In genomic region chr5:91164424-91164823, GRCh38 we compare ENCODE assay signal across 25 cellular contexts.
DNase-seq lines count a peak whose midpoint lies in the region; ATAC-seq and TF ChIP-seq lines count a peak whose summit lies in the region.
"Had no signal": no experiment of that assay in that cellular context is flagged by ENCODE, and none has a peak within 500 bp of the region (broad histone marks: within the 10 kb centered on the region; RNA-seq: fewer than 3 reads in every experiment).

No MANE protein-coding gene starts in this region.

- H4K20me1 ChIP-seq in GM23248 (ENCODE audit: insufficient read depth) (no peaks in the 10 kb centered on the region), smooth muscle cell (ENCODE audit: low read depth) (no peaks in the 10 kb centered on the region)

- H3K4me1 Mint-ChIP-seq in stimulated activated naive B cell treated with anti-CD40 and anti-IgM and Interleukin-4, amounts not matched to agents 10 μg/mL and 1 μg/mL and 100 μg/mL, for 72 hours, result peaks cover 13 to 17% of the 10 kb centered on the region in 2 donors

- WGBS in GM23248 (ENCODE audit: low coverage in 1 of 2, low lambda C conversion rate in 2 of 2, missing lambda C conversion rate in 2 of 2), 2 experiments, result 30 to 37% methylated on average over 3 of the region's 3 CpGs
- WGBS in gastroesophageal sphincter (ENCODE audit: low coverage in 1 of 2), 2 donors, result 15 to 27% methylated on average over 3 of the region's 3 CpGs
- 77% methylated on average over 3 of the region's 3 CpGs for WGBS in smooth muscle cell (ENCODE audit: low lambda C conversion rate)

- in situ Hi-C loops in GM23248 (cut with MboI), result no loop called here

- H3K79me2 ChIP-seq in GM23248 (ENCODE audit: insufficient read depth) (no peaks in the 10 kb centered on the region), smooth muscle cell (ENCODE audit: low read depth) (no peaks in the 10 kb centered on the region)

- ATAC-seq in gastroesophageal sphincter (no peak), HG03571 (IDR thresholded peaks at IDR 0.05; ENCODE audit: unreplicated experiment) (no peak)
- ATAC-seq in stimulated activated naive B cell treated with anti-CD40 and anti-IgM and Interleukin-4, amounts not matched to agents 10 μg/mL and 1 μg/mL and 100 μg/mL, for 72 hours (replicated peaks), result no peak

- H3K9me3 ChIP-seq in GM23248 (ENCODE audit: low read depth), result no peaks in the 10 kb centered on the region
- no peaks in the 10 kb centered on the region for H3K9me3 ChIP-seq in gastroesophageal sphincter
- no peaks in the 10 kb centered on the region for H3K9me3 ChIP-seq in smooth muscle cell (replicated peaks; ENCODE audit: low read depth)

- H2AFZ ChIP-seq in GM23248 (0 out of 2 replicates have a peak overlapping the region, but pooled peaks have one; percentile 42), smooth muscle cell (ENCODE audit: low read depth) (no peak overlapping the region)

- H3K4me1 ChIP-seq in GM23248 (ENCODE audit: insufficient read depth), result peaks cover 40% of the 10 kb centered on the region
- peaks cover 12 to 44% (median 23%) of the 10 kb centered on the region in 3 donors for H3K4me1 ChIP-seq in gastroesophageal sphincter
- H3K4me1 ChIP-seq in smooth muscle cell (ENCODE audit: low read depth), result no peaks in the 10 kb centered on the region

- no peak overlapping the region for H3K4me3 Mint-ChIP-seq in stimulated activated naive B cell treated with anti-CD40 and anti-IgM and Interleukin-4, amounts not matched to agents 10 μg/mL and 1 μg/mL and 100 μg/mL, for 72 hours
- H3K4me3 Mint-ChIP-seq: activated CD4-positive, alpha-beta memory T cell treated with anti-CD3 and anti-CD28 coated beads, Interleukin-2, amount 10 ng/mL, durations not matched to agents 7 days and 5 days; brain; CD4-positive, alpha-beta memory T cell; H9; IgD-negative memory B cell had no signal

- no peaks in the 10 kb centered on the region for H3K36me3 ChIP-seq in GM23248 (ENCODE audit: low read depth)
- no peaks in the 10 kb centered on the region for H3K36me3 ChIP-seq in gastroesophageal sphincter
- H3K36me3 ChIP-seq in smooth muscle cell (ENCODE audit: low read depth), result no peaks in the 10 kb centered on the region

- TF ChIP-seq CTCF in VCaP (conservative IDR thresholded peaks at IDR 0.05) (no peak), gastroesophageal sphincter (IDR thresholded peaks at IDR 0.05) (no peak), smooth muscle cell (IDR thresholded peaks at IDR 0.05; ENCODE audit: borderline replicate concordance, insufficient read depth, poor library complexity, severe bottlenecking) (no peak)

- H3K9me3 Mint-ChIP-seq in stimulated activated naive B cell treated with anti-CD40 and anti-IgM and Interleukin-4, amounts not matched to agents 10 μg/mL and 1 μg/mL and 100 μg/mL, for 72 hours, result no peaks in the 10 kb centered on the region
- H3K9me3 Mint-ChIP-seq: activated CD4-positive, alpha-beta memory T cell treated with anti-CD3 and anti-CD28 coated beads, Interleukin-2, amount 10 ng/mL, durations not matched to agents 7 days and 5 days; CD4-positive, alpha-beta memory T cell; H9; IgD-negative memory B cell had no signal

- no peak overlapping the region for H3K4me2 ChIP-seq in GM23248 (ENCODE audit: unreplicated experiment)
- no peak overlapping the region for H3K4me2 ChIP-seq in smooth muscle cell

- H3K27ac ChIP-seq in GM23248, result peak overlapping the region; percentile 20; the same call in 1 of the 2 replicates
- peak overlapping the region; percentile 75; the same call in 1 of the 2 replicates for H3K27ac ChIP-seq in VCaP
- H3K27ac ChIP-seq in gastroesophageal sphincter, result peak overlapping the region; percentile 77 to 83 (median 79)
- peak overlapping the region; percentile 87 for H3K27ac ChIP-seq in smooth muscle cell (ENCODE audit: low read depth)

- TF ChIP-seq POLR2A in gastroesophageal sphincter (IDR thresholded peaks at IDR 0.05), result no peak

- DNase-seq in GM23248 (no peak), smooth muscle cell (lab: John Stamatoyannopoulos, UW; ENCODE audit: unreplicated experiment) (no peak), NCI-H1694 (lab: John Stamatoyannopoulos, UW) (no peak), GF-D8 (lab: John Stamatoyannopoulos, UW) (no peak)
- no peak for DNase-seq in stimulated activated naive B cell treated with anti-CD40 and anti-IgM and Interleukin-4, amounts not matched to agents 10 μg/mL and 1 μg/mL and 100 μg/mL, for 72 hours
- DNase-seq: activated CD4-positive, alpha-beta memory T cell treated with anti-CD3 and anti-CD28 coated beads, Interleukin-2, amount 10 ng/mL, durations not matched to agents 7 days and 5 days; activated CD4-positive, CD25-positive, alpha-beta regulatory T cell; activated effector memory CD4-positive, alpha-beta T cell treated with Interleukin-2 at 50 U/mL for 16 hours; CD4-positive, alpha-beta memory T cell; cortex of kidney; DMS53; GDM1; H9; islet precursor cell; NCI-H1417 treated with DMSO at 0.1 percent for 48 hours; NCI-H510A treated with DMSO at 0.1 percent for 48 hours; nucleus accumbens; stimulated activated CD8-positive, alpha-beta memory T cell treated with anti-CD3 and anti-CD28 coated beads, Interleukin-4, amount 100 ng/mL, for 48 hours; T1000 had no signal

- no peaks in the 10 kb centered on the region for H3K27me3 Mint-ChIP-seq in stimulated activated naive B cell treated with anti-CD40 and anti-IgM and Interleukin-4, amounts not matched to agents 10 μg/mL and 1 μg/mL and 100 μg/mL, for 72 hours
- H3K27me3 Mint-ChIP-seq: activated CD4-positive, alpha-beta memory T cell treated with anti-CD3 and anti-CD28 coated beads, Interleukin-2, amount 10 ng/mL, durations not matched to agents 7 days and 5 days; brain; CD4-positive, alpha-beta memory T cell; IgD-negative memory B cell had no signal

- TF ChIP-seq EP300 in gastroesophageal sphincter (IDR thresholded peaks at IDR 0.05), result no peak

- H3K27ac Mint-ChIP-seq in stimulated activated naive B cell treated with anti-CD40 and anti-IgM and Interleukin-4, amounts not matched to agents 10 μg/mL and 1 μg/mL and 100 μg/mL, for 72 hours, result no peak overlapping the region
- H3K27ac Mint-ChIP-seq: activated CD4-positive, alpha-beta memory T cell treated with anti-CD3 and anti-CD28 coated beads, Interleukin-2, amount 10 ng/mL, durations not matched to agents 7 days and 5 days; CD4-positive, alpha-beta memory T cell; IgD-negative memory B cell had no signal

- no peaks in the 10 kb centered on the region for H3K27me3 ChIP-seq in GM23248 (replicated peaks; ENCODE audit: insufficient read depth)
- no peaks in the 10 kb centered on the region for H3K27me3 ChIP-seq in gastroesophageal sphincter
- H3K27me3 ChIP-seq in smooth muscle cell (ENCODE audit: low read depth), result no peaks in the 10 kb centered on the region

- H3K9ac ChIP-seq in GM23248 (no peak overlapping the region), smooth muscle cell (ENCODE audit: low read depth) (no peak overlapping the region)

- H3K36me3 Mint-ChIP-seq in stimulated activated naive B cell treated with anti-CD40 and anti-IgM and Interleukin-4, amounts not matched to agents 10 μg/mL and 1 μg/mL and 100 μg/mL, for 72 hours, result no peaks in the 10 kb centered on the region
- H3K36me3 Mint-ChIP-seq: brain; CD4-positive, alpha-beta memory T cell; IgD-negative memory B cell had no signal

- H3K9me2 ChIP-seq in GM23248 (ENCODE audit: insufficient read depth), result no peaks in the 10 kb centered on the region

- H3K4me3 ChIP-seq in GM23248, result no peak overlapping the region
- H3K4me3 ChIP-seq in gastroesophageal sphincter, result no peak overlapping the region
- no peak overlapping the region for H3K4me3 ChIP-seq in smooth muscle cell
- H3K4me3 ChIP-seq: lung had no signal

- H3F3A ChIP-seq in GM23248 (ENCODE audit: insufficient read depth) (peaks cover 57% of the 10 kb centered on the region), smooth muscle cell (ENCODE audit: low read depth) (peaks cover 3% of the 10 kb centered on the region)

Comparison
In these comparisons a context has a peak if more than half of its experiments do, and no peak if none do; other contexts are left out.
1. H3K27ac ChIP-seq: peak in every context shown above with its lines; median percentile 87 in smooth muscle cell; 79 in gastroesophageal sphincter; 75 in VCaP; 20 in GM23248.